ENCODE assay signal across 9 cellular contexts in genomic region chr17:5584971-5585794, GRCh38. TPM values are rescaled to one million over a fixed set of nuclear protein-coding genes. Genes with fewer than 3 reads are reported as not detected.
A peak's percentile ranks its signal among the peaks of the same experiment; 100 is the strongest.
DNase-seq lines count a peak whose midpoint lies in the region; ATAC-seq and TF ChIP-seq lines count a peak whose summit lies in the region.
"Had no signal": no experiment of that assay in that cellular context is flagged by ENCODE, and none has a peak within 500 bp of the region (broad histone marks: within the 10 kb centered on the region; RNA-seq: fewer than 3 reads in every experiment).

No MANE protein-coding gene starts in this region.

- H3K9ac ChIP-seq in subcutaneous abdominal adipose tissue (ENCODE audit: low read length in 5 of 5): peak overlapping the region in 2 of 5 donors; percentile 7 to 96

- H3K4me1 ChIP-seq in gastroesophageal sphincter (peaks cover 0 to 35% (median 23%) of the 10 kb centered on the region in 3 donors), subcutaneous abdominal adipose tissue (ENCODE audit: control insufficient read depth in 5 of 5, insufficient read depth in 5 of 5, low read length in 5 of 5) (peaks cover 7 to 67% (median 41%) of the 10 kb centered on the region in 5 donors), BE2C (no peaks in the 10 kb centered on the region)

- H3K27me3 ChIP-seq in gastroesophageal sphincter: no peaks in the 10 kb centered on the region
- H3K27me3 ChIP-seq in subcutaneous abdominal adipose tissue (ENCODE audit: control insufficient read depth in 5 of 5, insufficient read depth in 4 of 5, low read length in 5 of 5): no peaks in the 10 kb centered on the region
- no peaks in the 10 kb centered on the region for H3K27me3 ChIP-seq in BE2C

- no peaks in the 10 kb centered on the region for H3K9me3 Mint-ChIP-seq in T-helper 2 cell treated with Interferon-gamma antibody and Interleukin-4, amounts not matched to agents 5 μg/mL and 100 μg/mL, for 36 hours

- H3K36me3 Mint-ChIP-seq in T-helper 2 cell treated with Interferon-gamma antibody and Interleukin-4, amounts not matched to agents 5 μg/mL and 100 μg/mL, for 36 hours (ENCODE audit: low read depth): peaks cover 29% of the 10 kb centered on the region
- peaks cover 4% of the 10 kb centered on the region for H3K36me3 Mint-ChIP-seq in T-helper 17 cell (ENCODE audit: low read depth)

- TF ChIP-seq EP300 in gastroesophageal sphincter (IDR thresholded peaks at IDR 0.05): no peak

- H3K27me3 Mint-ChIP-seq in T-helper 2 cell treated with Interferon-gamma antibody and Interleukin-4, amounts not matched to agents 5 μg/mL and 100 μg/mL, for 36 hours (ENCODE audit: low read depth): peaks cover 8% of the 10 kb centered on the region
- no peaks in the 10 kb centered on the region for H3K27me3 Mint-ChIP-seq in T-helper 17 cell

- H3K36me3 ChIP-seq in gastroesophageal sphincter: peaks cover 0 to 11% of the 10 kb centered on the region in 2 donors
- peaks cover 0 to 18% (median 12%) of the 10 kb centered on the region in 5 donors for H3K36me3 ChIP-seq in subcutaneous abdominal adipose tissue (ENCODE audit: control insufficient read depth in 5 of 5, insufficient read depth in 5 of 5, low read length in 5 of 5)
- H3K36me3 ChIP-seq in BE2C: no peaks in the 10 kb centered on the region

- H3K4me3 ChIP-seq in gastroesophageal sphincter (no peak overlapping the region), subcutaneous abdominal adipose tissue (ENCODE audit: low read depth in 1 of 5, low read length in 5 of 5) (peak overlapping the region in 3 of 5 donors; percentile 11 to 92 (median 75)), BE2C (ENCODE audit: low read depth, low read length) (no peak overlapping the region)

- H3K27ac ChIP-seq in gastroesophageal sphincter: peak overlapping the region in 3 of 4 donors; percentile 70 to 81 (median 80)
- peak overlapping the region; percentile 84 for H3K27ac ChIP-seq in subcutaneous abdominal adipose tissue (ENCODE audit: low read depth, low read length)

- 78 to 82% methylated on average over 10 to 11 of the region's 14 CpGs for WGBS in gastroesophageal sphincter (ENCODE audit: low coverage in 1 of 2), 2 donors

- H3K9me3 ChIP-seq in T-helper 17 cell (ENCODE audit: control insufficient read depth, low read length, poor library complexity, severe bottlenecking) (no peaks in the 10 kb centered on the region), gastroesophageal sphincter (no peaks in the 10 kb centered on the region), subcutaneous abdominal adipose tissue (ENCODE audit: control insufficient read depth in 5 of 5, low read length in 5 of 5) (no peaks in the 10 kb centered on the region), BE2C (no peaks in the 10 kb centered on the region)

- no peak for DNase-seq in T-helper 2 cell treated with Interferon-gamma antibody and Interleukin-4, amounts not matched to agents 5 μg/mL and 100 μg/mL, for 36 hours (ENCODE audit: low spot score)
- DNase-seq in T-helper 2 cell (no peak), T-helper 17 cell (no peak), BE2C (no peak)
- DNase-seq: NCI-H2227 treated with DMSO at 0.1 percent for 48 hours had no signal

- peaks cover 49% of the 10 kb centered on the region for H3K4me1 Mint-ChIP-seq in T-helper 2 cell treated with Interferon-gamma antibody and Interleukin-4, amounts not matched to agents 5 μg/mL and 100 μg/mL, for 36 hours (ENCODE audit: low read depth)
- H3K4me1 Mint-ChIP-seq in T-helper 17 cell: peaks cover 45% of the 10 kb centered on the region

- no peak for TF ChIP-seq POLR2A in gastroesophageal sphincter (IDR thresholded peaks at IDR 0.05)

- H3K4me3 Mint-ChIP-seq in T-helper 2 cell treated with Interferon-gamma antibody and Interleukin-4, amounts not matched to agents 5 μg/mL and 100 μg/mL, for 36 hours: peak overlapping the region; percentile 92
- H3K4me3 Mint-ChIP-seq in T-helper 17 cell: peak overlapping the region; percentile 97

- TF ChIP-seq CTCF in gastroesophageal sphincter (IDR thresholded peaks at IDR 0.05): no peak
- TF ChIP-seq CTCF in BE2C (IDR thresholded peaks at IDR 0.05; ENCODE audit: low read depth, low read length): no peak

- no peak for ATAC-seq in T-helper 17 cell
- no peak for ATAC-seq in gastroesophageal sphincter
- ATAC-seq in HG03159 (IDR thresholded peaks at IDR 0.05; ENCODE audit: unreplicated experiment): no peak
- no peak for ATAC-seq in GM19455 (IDR thresholded peaks at IDR 0.05; ENCODE audit: unreplicated experiment)

- peak overlapping the region; percentile 95 for H3K27ac Mint-ChIP-seq in T-helper 2 cell treated with Interferon-gamma antibody and Interleukin-4, amounts not matched to agents 5 μg/mL and 100 μg/mL, for 36 hours
- peak overlapping the region; percentile 99 for H3K27ac Mint-ChIP-seq in T-helper 17 cell

RNA-seq across cellular contexts. Expression of gene NLRP1, which starts 0.9 kb away (rescaled TPM):
- total RNA-seq in T-helper 17 cell (100 to 1,000 TPM; 190 to 200 TPM), gastroesophageal sphincter (10 to 100 TPM in 3 of 4 donors, 1 to 10 TPM in 1; 8.2 to 26.0 (median 19.6) TPM)
- 10.7 TPM for polyA plus RNA-seq in BE2C (2012; ENCODE audit: insufficient read depth, insufficient read length, low read depth)

Comparison
In these comparisons a context has a peak if more than half of its experiments do, and no peak if none do; other contexts are left out.
1. H3K4me3 ChIP-seq: peak in subcutaneous abdominal adipose tissue (3 of 5); none in gastroesophageal sphincter (0 of 2) and BE2C (single experiment).
2. RNA of gene NLRP1, which starts 0.9 kb away (total RNA-seq): 190 to 200 TPM in T-helper 17 cell; 8.2 to 26.0 TPM in gastroesophageal sphincter; every median in the first group is over 4 times any median in the second.